15 cellular contexts compared by ENCODE assay signal in the genomic region with DNA sequence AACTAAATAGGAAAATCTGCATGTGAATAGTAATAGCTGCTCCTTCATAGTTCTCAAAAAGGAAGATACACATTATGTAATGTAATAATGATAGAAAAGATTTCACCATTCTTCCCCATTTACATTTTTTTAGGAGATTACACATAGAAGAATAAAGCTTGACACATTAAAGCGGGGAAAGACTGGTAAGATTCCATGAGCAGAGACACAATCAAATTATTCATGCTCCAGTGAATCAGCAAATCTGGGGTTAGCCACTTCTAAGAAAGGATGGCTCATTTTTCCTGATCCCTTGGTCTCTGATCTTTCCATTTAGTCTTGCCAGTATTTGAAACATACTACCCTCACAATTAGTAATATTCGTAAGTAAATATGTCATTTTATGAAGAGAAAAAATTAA.
DNase-seq lines count a peak whose midpoint lies in the region; ATAC-seq and TF ChIP-seq lines count a peak whose summit lies in the region.
"Had no signal": no experiment of that assay in that cellular context is flagged by ENCODE, and none has a peak within 500 bp of the region (broad histone marks: within the 10 kb centered on the region; RNA-seq: fewer than 3 reads in every experiment).

No MANE protein-coding gene starts in this region.

- H3K27ac ChIP-seq in HUES6 (ENCODE audit: low read depth, low read length) (peak overlapping the region; percentile 27; the same call in 1 of the 2 replicates), neural progenitor cell (no peak overlapping the region), coronary artery (no peak overlapping the region)
- H3K27ac ChIP-seq: left ventricle myocardium inferior, ovary, RWPE1, stomach had no signal

- peaks cover 6% of the 10 kb centered on the region for H3K36me3 Mint-ChIP-seq in neural progenitor cell

- H3K4me3 ChIP-seq in HUES6 (ENCODE audit: low read depth, low read length) = no peak overlapping the region
- H3K4me3 ChIP-seq in cardiac fibroblast (replicated peaks in 1 of 2; ENCODE audit: low read depth in 2 of 2, low read length in 2 of 2) = no peak overlapping the region
- H3K4me3 ChIP-seq in neural progenitor cell = no peak overlapping the region
- no peak overlapping the region for H3K4me3 ChIP-seq in coronary artery
- H3K4me3 ChIP-seq: left ventricle myocardium inferior, ovary, stomach had no signal

- no peaks in the 10 kb centered on the region for H3K27me3 ChIP-seq in HUES6 (ENCODE audit: control insufficient read depth, insufficient read depth, low read length)
- H3K27me3 ChIP-seq in neural progenitor cell = no peaks in the 10 kb centered on the region
- H3K27me3 ChIP-seq: ovary, stomach had no signal

- H3K9me3 ChIP-seq in HUES6 (ENCODE audit: control insufficient read depth, insufficient read depth, low read depth, low read length) (no peaks in the 10 kb centered on the region), neural progenitor cell (ENCODE audit: low read depth) (no peaks in the 10 kb centered on the region)
- H3K9me3 ChIP-seq: left ventricle myocardium inferior, ovary, stomach had no signal

- TF ChIP-seq CTCF in cardiac fibroblast (IDR thresholded peaks at IDR 0.05; ENCODE audit: low read depth, low read length) (no peak), neural progenitor cell (IDR thresholded peaks at IDR 0.05) (no peak), coronary artery (IDR thresholded peaks at IDR 0.05) (no peak)

- peaks cover 6% of the 10 kb centered on the region for H4K20me1 ChIP-seq in neural progenitor cell (ENCODE audit: low read depth)

- H3K4me1 Mint-ChIP-seq in neural progenitor cell = peaks cover 9% of the 10 kb centered on the region

- no peak overlapping the region for H3K27ac Mint-ChIP-seq in neural progenitor cell
- H3K27ac Mint-ChIP-seq: dendritic cell treated with granulocyte-macrophage colony-stimulating factor and Interleukin-4, amounts not matched to agents 40 ng/mL and 50 ng/mL, for 4 days had no signal

- ATAC-seq in HG03097 (IDR thresholded peaks at IDR 0.05; ENCODE audit: low FRiP score, unreplicated experiment) = no peak

- DNase-seq in COLO829 (ENCODE audit: low spot score) (peak; percentile 35), cardiac fibroblast (ENCODE audit: low read depth in 2 of 2) (peak; percentile 19 to 75), neural progenitor cell (ENCODE audit: low spot score) (peak; percentile 68), coronary artery (ENCODE audit: low spot score) (no peak), T-helper 1 cell (no peak), NCI-H69 (lab: John Stamatoyannopoulos, UW) (no peak)
- DNase-seq: glutamatergic neuron; left ventricle myocardium inferior; ovary; stimulated activated CD4-positive, alpha-beta T cell treated with anti-CD3 and anti-CD28 coated beads, Interleukin-2, amount 100 ng/mL, for 48 hours; stomach had no signal

- H3K9ac ChIP-seq in HUES6 (ENCODE audit: low read length) = no peak overlapping the region
- H3K9ac ChIP-seq in neural progenitor cell = no peak overlapping the region

- H3F3A ChIP-seq in neural progenitor cell (ENCODE audit: low read depth) = peaks cover 24% of the 10 kb centered on the region

- H3K4me3 Mint-ChIP-seq in neural progenitor cell = no peak overlapping the region
- H3K4me3 Mint-ChIP-seq: dendritic cell treated with granulocyte-macrophage colony-stimulating factor and Interleukin-4, amounts not matched to agents 40 ng/mL and 50 ng/mL, for 4 days had no signal

- no peaks in the 10 kb centered on the region for H3K4me1 ChIP-seq in HUES6 (ENCODE audit: control insufficient read depth, insufficient read depth, low read length)
- peaks cover 11% of the 10 kb centered on the region for H3K4me1 ChIP-seq in neural progenitor cell
- H3K4me1 ChIP-seq: left ventricle myocardium inferior, stomach had no signal

- H3K36me3 ChIP-seq in HUES6 (ENCODE audit: control insufficient read depth, insufficient read depth, low read length) (peaks cover 25% of the 10 kb centered on the region), neural progenitor cell (no peaks in the 10 kb centered on the region)
- H3K36me3 ChIP-seq: ovary had no signal

- H3K4me2 ChIP-seq in neural progenitor cell = peak overlapping the region; percentile 50

- no peak overlapping the region for H2AFZ ChIP-seq in neural progenitor cell (replicated peaks)

- H3K79me2 ChIP-seq in neural progenitor cell (ENCODE audit: low read depth) = no peaks in the 10 kb centered on the region

- H3K9me3 Mint-ChIP-seq in neural progenitor cell = no peaks in the 10 kb centered on the region
- H3K9me3 Mint-ChIP-seq: dendritic cell treated with granulocyte-macrophage colony-stimulating factor and Interleukin-4, amounts not matched to agents 40 ng/mL and 50 ng/mL, for 4 days had no signal

- no peaks in the 10 kb centered on the region for H3K27me3 Mint-ChIP-seq in neural progenitor cell (ENCODE audit: insufficient read depth, low read depth)
- H3K27me3 Mint-ChIP-seq: dendritic cell treated with granulocyte-macrophage colony-stimulating factor and Interleukin-4, amounts not matched to agents 40 ng/mL and 50 ng/mL, for 4 days had no signal

Comparison
In these comparisons a context has a peak if more than half of its experiments do, and no peak if none do; other contexts are left out.
1. DNase-seq: peak in COLO829 (single experiment), cardiac fibroblast (2 of 2) and neural progenitor cell (single experiment); none in coronary artery (single experiment), T-helper 1 cell (0 of 5) and NCI-H69 (single experiment).